In the genomic region with DNA sequence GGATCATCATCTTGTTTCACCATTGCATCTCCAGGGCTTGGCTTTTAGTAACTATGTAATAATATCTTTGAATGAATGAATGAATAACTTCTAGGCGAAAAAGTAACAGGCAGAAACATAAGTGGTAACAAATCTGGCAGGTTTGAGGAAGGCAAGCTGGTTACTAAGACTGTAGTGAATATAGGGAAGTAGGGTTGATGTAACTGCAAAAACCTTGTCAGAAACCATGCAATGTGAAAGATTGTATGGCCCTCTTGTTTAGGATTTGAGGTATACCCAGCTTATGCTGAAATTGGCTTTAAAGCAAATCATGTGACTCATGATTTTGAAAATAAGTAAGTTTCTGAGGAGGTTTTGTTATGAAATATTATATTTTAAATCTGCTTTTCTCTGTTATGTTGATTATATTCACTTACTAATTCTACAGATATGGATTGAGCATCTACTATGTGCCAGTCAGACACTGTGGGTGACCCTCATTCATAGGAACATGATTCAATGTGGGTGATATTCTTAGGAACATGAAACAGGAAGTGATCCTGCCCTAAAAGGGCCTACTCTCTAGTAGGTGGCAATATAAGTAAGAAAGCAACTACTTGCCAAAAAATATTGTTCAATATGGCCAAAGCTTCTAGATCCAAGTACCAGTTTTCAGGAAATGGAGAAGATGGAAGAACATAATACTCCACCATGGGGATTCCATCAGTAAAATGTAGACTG, we compare ENCODE assay signal across 25 cellular contexts.
DNase-seq lines count a peak whose midpoint lies in the region; ATAC-seq and TF ChIP-seq lines count a peak whose summit lies in the region.
"Had no signal": no experiment of that assay in that cellular context is flagged by ENCODE, and none has a peak within 500 bp of the region (broad histone marks: within the 10 kb centered on the region; RNA-seq: fewer than 3 reads in every experiment).

No MANE protein-coding gene starts in this region.

- H3K79me2 ChIP-seq in OCI-LY3 (ENCODE audit: low read length), result no peaks in the 10 kb centered on the region

- WGBS in neuronal stem cell (ENCODE audit: extremely low coverage in 2 of 2, insufficient read length in 2 of 2, insufficient replicate concordance in 1 of 2), 2 donors, result no CpG with 5 or more reads among the region's 1 CpG

- no peak overlapping the region for H3K9ac ChIP-seq in OCI-LY3 (ENCODE audit: low read length)
- no peak overlapping the region for H3K9ac ChIP-seq in neuronal stem cell (ENCODE audit: low read depth, low read length, poor library complexity)

- H2BK12ac ChIP-seq in neuronal stem cell (ENCODE audit: low read length), result no peak overlapping the region

- no peak overlapping the region for H2BK5ac ChIP-seq in neuronal stem cell (ENCODE audit: low read length)

- H2AFZ ChIP-seq in OCI-LY3 (ENCODE audit: low read depth, low read length), result peak overlapping the region; percentile 30
- no peak overlapping the region for H2AFZ ChIP-seq in neuronal stem cell (ENCODE audit: low read length)

- H3K27me3 ChIP-seq in OCI-LY3 (ENCODE audit: low read depth, low read length), result no peaks in the 10 kb centered on the region
- H3K27me3 ChIP-seq in neuronal stem cell (ENCODE audit: control insufficient read depth in 3 of 3, insufficient read depth in 3 of 3, low read depth in 1 of 3, low read length in 3 of 3), result no peaks in the 10 kb centered on the region
- H3K27me3 ChIP-seq: MG63, right atrium auricular region had no signal

- H4K20me1 ChIP-seq in OCI-LY3 (ENCODE audit: insufficient read depth, low read length), result no peaks in the 10 kb centered on the region

- H2BK120ac ChIP-seq in neuronal stem cell (ENCODE audit: low read depth, low read length), result no peak overlapping the region

- no peak for TF ChIP-seq CTCF in OCI-LY3 (IDR thresholded peaks at IDR 0.05; ENCODE audit: low read depth, low read length)

- no peak overlapping the region for H3K4ac ChIP-seq in neuronal stem cell (ENCODE audit: low read length)

- H4K8ac ChIP-seq in neuronal stem cell (ENCODE audit: low read depth, low read length), result no peak overlapping the region

- H3K27ac ChIP-seq in OCI-LY3 (ENCODE audit: low read length) (peak overlapping the region; percentile 44), neuronal stem cell (replicated peaks; ENCODE audit: low read length) (no peak overlapping the region)
- H3K27ac ChIP-seq: HL-60, right atrium auricular region had no signal

- ATAC-seq in GM18870 (IDR thresholded peaks at IDR 0.05; ENCODE audit: unreplicated experiment) (peak; percentile 55), HG03378 (IDR thresholded peaks at IDR 0.05; ENCODE audit: unreplicated experiment) (peak; percentile 60), sciatic nerve (no peak), HG03196 (IDR thresholded peaks at IDR 0.05; ENCODE audit: unreplicated experiment) (no peak)
- ATAC-seq: effector memory CD8-positive, alpha-beta T cell; stimulated activated naive CD8-positive, alpha-beta T cell treated with anti-CD3 and anti-CD28 coated beads, Interleukin-15, Interleukin-2, amounts not matched to agents 100 U/mL and 50 U/mL, for 24 hours had no signal

- no peak overlapping the region for H2BK15ac ChIP-seq in neuronal stem cell (ENCODE audit: low read length)

- H3K79me1 ChIP-seq in neuronal stem cell (ENCODE audit: low read depth, low read length), result no peaks in the 10 kb centered on the region

- no peak overlapping the region for H2AK5ac ChIP-seq in neuronal stem cell (ENCODE audit: low read depth, low read length)

- H3K36me3 ChIP-seq in OCI-LY3 (replicated peaks; ENCODE audit: low read depth, low read length) (no peaks in the 10 kb centered on the region), neuronal stem cell (replicated peaks in 1 of 2; ENCODE audit: control insufficient read depth in 2 of 2, insufficient read depth in 2 of 2, low read length in 2 of 2) (no peaks in the 10 kb centered on the region)
- H3K36me3 ChIP-seq: MG63, right atrium auricular region had no signal

- H3K18ac ChIP-seq in neuronal stem cell (ENCODE audit: low read length), result no peak overlapping the region

- no peak overlapping the region for H3K14ac ChIP-seq in neuronal stem cell (ENCODE audit: low read length)

- H3K23ac ChIP-seq in neuronal stem cell (ENCODE audit: low read depth, low read length, poor library complexity), result no peak overlapping the region

- H3K4me1 ChIP-seq in OCI-LY3 (ENCODE audit: low read length) (peaks cover 11% of the 10 kb centered on the region), neuronal stem cell (ENCODE audit: control insufficient read depth in 2 of 2, insufficient read depth in 1 of 2, low read depth in 1 of 2, low read length in 2 of 2) (peaks cover 0 to 2% of the 10 kb centered on the region in 2 donors)
- H3K4me1 ChIP-seq: right atrium auricular region had no signal

- H3K4me2 ChIP-seq in OCI-LY3 (ENCODE audit: low read length) (peak overlapping the region; percentile 23), neuronal stem cell (ENCODE audit: insufficient read depth, low read length, poor library complexity, severe bottlenecking) (no peak overlapping the region)
- H3K4me2 ChIP-seq: smooth muscle cell had no signal

- intact Hi-C loops in sciatic nerve (cut with DNase I), result no loop called here

- H3K9me3 ChIP-seq in OCI-LY3 (ENCODE audit: insufficient read depth, low read length) (no peaks in the 10 kb centered on the region), neuronal stem cell (replicated peaks in 1 of 2; ENCODE audit: control insufficient read depth in 2 of 2, insufficient read depth in 1 of 2, low read depth in 1 of 2, low read length in 2 of 2) (no peaks in the 10 kb centered on the region)
- H3K9me3 ChIP-seq: MG63, right atrium auricular region had no signal

- no peak overlapping the region for H3K4me3 ChIP-seq in OCI-LY3 (ENCODE audit: low read length)
- H3K4me3 ChIP-seq in neuronal stem cell (ENCODE audit: low read length in 2 of 2), result no peak overlapping the region
- H3K4me3 ChIP-seq: MG63, right atrium auricular region, smooth muscle cell had no signal

- peak; percentile 69 for DNase-seq in CD1c-positive myeloid dendritic cell (ENCODE audit: extremely low spot score)
- no peak for DNase-seq in sciatic nerve (ENCODE audit: low spot score)
- no peak for DNase-seq in D341Med (ENCODE audit: low spot score)
- no peak for DNase-seq in neuronal stem cell (ENCODE audit: low spot score)
- DNase-seq: activated CD4-positive, alpha-beta T cell treated with anti-CD3 and anti-CD28 coated beads, Interleukin-2, amount 50 U/mL, for 4 hours; activated CD4-positive, CD25-positive, alpha-beta regulatory T cell; activated naive CD4-positive, alpha-beta T cell treated with Interleukin-2 at 50 U/mL for 16 hours; CD4-positive, CD25-positive, alpha-beta regulatory T cell; central memory CD4-positive, alpha-beta T cell; cortex of kidney; effector memory CD8-positive, alpha-beta T cell; HFFc6; KBM-7; kidney; MG63; NCI-H1436 treated with DMSO at 0.1 percent for 48 hours; NCI-H2107; stimulated activated naive CD8-positive, alpha-beta T cell treated with anti-CD3 and anti-CD28 coated beads, Interleukin-15, Interleukin-2, amounts not matched to agents 100 U/mL and 50 U/mL, for 24 hours had no signal

- no peak overlapping the region for H4K91ac ChIP-seq in neuronal stem cell (ENCODE audit: low read depth, low read length, poor library complexity)

Comparison
In these comparisons a context has a peak if more than half of its experiments do, and no peak if none do; other contexts are left out.
1. ATAC-seq: peak in GM18870 (single experiment) and HG03378 (single experiment); none in sciatic nerve (single experiment) and HG03196 (single experiment).